ENCODE assay signal across 1 cellular context in genomic region chr17:58092101-58092796, GRCh38.
TF ChIP-seq lines count a peak whose summit lies in the region.

No MANE protein-coding gene starts in this region.

TF ChIP-seq in HepG2, 621 proteins besides CTCF, POLR2A, EP300 and RAD21:
- TF ChIP-seq GATAD2A (CRISPR knock-in tag; IDR thresholded peaks at IDR 0.05) (no peak), ZNF709 (CRISPR knock-in tag; IDR thresholded peaks at IDR 0.05) (no peak), AGO2 (optimal IDR thresholded peaks at IDR 0.05; ENCODE audit: low read depth, low read length) (peak; percentile 33), MEIS2 (CRISPR knock-in tag; IDR thresholded peaks at IDR 0.05) (no peak), HNF4A (CRISPR knock-in tag; IDR thresholded peaks at IDR 0.05) (peak; percentile 67), ERF (CRISPR knock-in tag; IDR thresholded peaks at IDR 0.05) (no peak), CREB1 (IDR thresholded peaks at IDR 0.05) (0 out of 2 replicates have a peak, but pooled peaks have one; percentile 10), CREB1 (CRISPR knock-in tag; IDR thresholded peaks at IDR 0.05) (no peak), ZFP36 (IDR thresholded peaks at IDR 0.05; ENCODE audit: borderline replicate concordance, low read depth, low read length, partially characterized antibody) (peak; percentile 68), ZNF263 (CRISPR knock-in tag; IDR thresholded peaks at IDR 0.05) (0 out of 2 replicates have a peak, but pooled peaks have one; percentile 13), CCDC6 (CRISPR knock-in tag; IDR thresholded peaks at IDR 0.05) (0 out of 2 replicates have a peak, but pooled peaks have one; percentile 37), ZEB1 (IDR thresholded peaks at IDR 0.05; ENCODE audit: insufficient replicate concordance, low read depth) (peak; percentile 48)
- TF ChIP-seq, protein P1, sequence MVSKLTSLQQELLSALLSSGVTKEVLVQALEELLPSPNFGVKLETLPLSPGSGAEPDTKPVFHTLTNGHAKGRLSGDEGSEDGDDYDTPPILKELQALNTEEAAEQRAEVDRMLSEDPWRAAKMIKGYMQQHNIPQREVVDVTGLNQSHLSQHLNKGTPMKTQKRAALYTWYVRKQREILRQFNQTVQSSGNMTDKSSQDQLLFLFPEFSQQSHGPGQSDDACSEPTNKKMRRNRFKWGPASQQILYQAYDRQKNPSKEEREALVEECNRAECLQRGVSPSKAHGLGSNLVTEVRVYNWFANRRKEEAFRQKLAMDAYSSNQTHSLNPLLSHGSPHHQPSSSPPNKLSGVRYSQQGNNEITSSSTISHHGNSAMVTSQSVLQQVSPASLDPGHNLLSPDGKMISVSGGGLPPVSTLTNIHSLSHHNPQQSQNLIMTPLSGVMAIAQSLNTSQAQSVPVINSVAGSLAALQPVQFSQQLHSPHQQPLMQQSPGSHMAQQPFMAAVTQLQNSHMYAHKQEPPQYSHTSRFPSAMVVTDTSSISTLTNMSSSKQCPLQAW (CRISPR knock-in tag; IDR thresholded peaks at IDR 0.05), result no peak
